Comparison of ENCODE assay signal across 8 cellular contexts in genomic region chr1:205811660-205812059, GRCh38. TPM values are rescaled to one million over a fixed set of nuclear protein-coding genes. Genes with fewer than 3 reads are reported as not detected.
DNase-seq lines count a peak whose midpoint lies in the region; ATAC-seq and TF ChIP-seq lines count a peak whose summit lies in the region.

No MANE protein-coding gene starts in this region.

- no peak for ATAC-seq in stimulated activated naive B cell treated with anti-CD40 and anti-IgM and Interleukin-4, amounts not matched to agents 10 μg/mL and 1 μg/mL and 100 μg/mL, for 72 hours (replicated peaks)
- no peak for ATAC-seq in GM21526 (IDR thresholded peaks at IDR 0.05; ENCODE audit: low FRiP score, unreplicated experiment)

- peak; percentile 25 for DNase-seq in DMS53 (lab: John Stamatoyannopoulos, UW)
- DNase-seq in DMS53 treated with DMSO at 0.1 percent for 48 hours (lab: John Stamatoyannopoulos, UW; ENCODE audit: unreplicated experiment): no peak
- no peak for DNase-seq in activated naive CD8-positive, alpha-beta T cell treated with anti-CD3 and anti-CD28 coated beads for 36 hours
- peak; percentile 45 for DNase-seq in hepatocyte (ENCODE audit: low spot score)
- no peak for DNase-seq in stimulated activated naive B cell treated with anti-CD40 and anti-IgM and Interleukin-4, amounts not matched to agents 10 μg/mL and 1 μg/mL and 100 μg/mL, for 72 hours
- no peak for DNase-seq in NCI-H748 (lab: John Stamatoyannopoulos, UW; ENCODE audit: unreplicated experiment)
- no peak for DNase-seq in T-helper 9 cell

- H4K20me1 ChIP-seq in hepatocyte (ENCODE audit: insufficient read depth, poor library complexity, severe bottlenecking): no peaks in the 10 kb centered on the region

- no peaks in the 10 kb centered on the region for H3K9me2 ChIP-seq in hepatocyte (replicated peaks; ENCODE audit: insufficient read depth)

- H3K27me3 Mint-ChIP-seq in activated naive CD8-positive, alpha-beta T cell treated with anti-CD3 and anti-CD28 coated beads for 36 hours: no peaks in the 10 kb centered on the region
- peaks cover 0 to 5% of the 10 kb centered on the region in 2 donors for H3K27me3 Mint-ChIP-seq in stimulated activated naive B cell treated with anti-CD40 and anti-IgM and Interleukin-4, amounts not matched to agents 10 μg/mL and 1 μg/mL and 100 μg/mL, for 72 hours

- H3K27ac ChIP-seq in hepatocyte: peak overlapping the region; percentile 81

- H3K27ac Mint-ChIP-seq in activated naive CD8-positive, alpha-beta T cell treated with anti-CD3 and anti-CD28 coated beads for 36 hours: peak overlapping the region; percentile 71
- no peak overlapping the region for H3K27ac Mint-ChIP-seq in stimulated activated naive B cell treated with anti-CD40 and anti-IgM and Interleukin-4, amounts not matched to agents 10 μg/mL and 1 μg/mL and 100 μg/mL, for 72 hours

- H3K27me3 ChIP-seq in hepatocyte: no peaks in the 10 kb centered on the region

- 37% methylated on average over 5 of the region's 5 CpGs for WGBS in hepatocyte (ENCODE audit: low lambda C conversion rate, missing lambda C conversion rate)

- TF ChIP-seq CTCF in hepatocyte (IDR thresholded peaks at IDR 0.05; ENCODE audit: poor library complexity): no peak

- H3K36me3 Mint-ChIP-seq in activated naive CD8-positive, alpha-beta T cell treated with anti-CD3 and anti-CD28 coated beads for 36 hours: peaks cover 24% of the 10 kb centered on the region
- peaks cover 31 to 36% of the 10 kb centered on the region in 2 donors for H3K36me3 Mint-ChIP-seq in stimulated activated naive B cell treated with anti-CD40 and anti-IgM and Interleukin-4, amounts not matched to agents 10 μg/mL and 1 μg/mL and 100 μg/mL, for 72 hours

- H3K79me2 ChIP-seq in hepatocyte: peaks cover 58% of the 10 kb centered on the region

- no peak overlapping the region for H2AFZ ChIP-seq in hepatocyte

- peak overlapping the region; percentile 88 for H3K4me3 Mint-ChIP-seq in activated naive CD8-positive, alpha-beta T cell treated with anti-CD3 and anti-CD28 coated beads for 36 hours
- peak overlapping the region; percentile 96 to 97 for H3K4me3 Mint-ChIP-seq in stimulated activated naive B cell treated with anti-CD40 and anti-IgM and Interleukin-4, amounts not matched to agents 10 μg/mL and 1 μg/mL and 100 μg/mL, for 72 hours

- H3K4me2 ChIP-seq in hepatocyte: peak overlapping the region; percentile 91

- H3K4me1 ChIP-seq in hepatocyte (ENCODE audit: insufficient read depth): peaks cover 14% of the 10 kb centered on the region

- no peaks in the 10 kb centered on the region for H3K36me3 ChIP-seq in hepatocyte (replicated peaks; ENCODE audit: insufficient read depth, low read depth)

- peaks cover 54% of the 10 kb centered on the region for H3K4me1 Mint-ChIP-seq in activated naive CD8-positive, alpha-beta T cell treated with anti-CD3 and anti-CD28 coated beads for 36 hours
- H3K4me1 Mint-ChIP-seq in stimulated activated naive B cell treated with anti-CD40 and anti-IgM and Interleukin-4, amounts not matched to agents 10 μg/mL and 1 μg/mL and 100 μg/mL, for 72 hours: peaks cover 40 to 70% of the 10 kb centered on the region in 2 donors

- no peaks in the 10 kb centered on the region for H3K9me3 Mint-ChIP-seq in activated naive CD8-positive, alpha-beta T cell treated with anti-CD3 and anti-CD28 coated beads for 36 hours
- no peaks in the 10 kb centered on the region for H3K9me3 Mint-ChIP-seq in stimulated activated naive B cell treated with anti-CD40 and anti-IgM and Interleukin-4, amounts not matched to agents 10 μg/mL and 1 μg/mL and 100 μg/mL, for 72 hours

- H3K4me3 ChIP-seq in hepatocyte: no peak overlapping the region

- no peaks in the 10 kb centered on the region for H3K9me3 ChIP-seq in hepatocyte (ENCODE audit: low read depth)

RNA-seq across cellular contexts. Expression of gene SLC41A1, which starts 1.3 kb away (rescaled TPM):
- total RNA-seq in activated naive CD8-positive, alpha-beta T cell treated with anti-CD3 and anti-CD28 coated beads for 36 hours: 10 to 100 TPM; 31.5 to 31.6 TPM
- 10.4 and 16.8 TPM in 2 replicates for total RNA-seq in hepatocyte
- polyA plus RNA-seq in hepatocyte: 13.8 and 15.3 TPM in 2 replicates

RNA-seq across cellular contexts. Expression of gene RAB29, which starts 36.4 kb away (rescaled TPM):
- total RNA-seq in activated naive CD8-positive, alpha-beta T cell treated with anti-CD3 and anti-CD28 coated beads for 36 hours: 10 to 100 TPM; 31.0 to 31.7 TPM
- total RNA-seq in hepatocyte: 45.4 and 47.5 TPM in 2 replicates
- polyA plus RNA-seq in hepatocyte: 33.3 and 33.8 TPM in 2 replicates

RNA-seq across cellular contexts. Expression of gene PM20D1, which starts 38.3 kb away (rescaled TPM):
- under 1 TPM; 0.20 to 0.25 TPM for total RNA-seq in activated naive CD8-positive, alpha-beta T cell treated with anti-CD3 and anti-CD28 coated beads for 36 hours
- not detected in 2 replicates for total RNA-seq in hepatocyte
- 0.07 and 0.08 TPM in 2 replicates for polyA plus RNA-seq in hepatocyte

Comparison
In these comparisons a context has a peak if more than half of its experiments do, and no peak if none do; other contexts are left out.
1. DNase-seq: peak in DMS53 (single experiment) and hepatocyte (single experiment); none in DMS53 treated with DMSO at 0.1 percent for 48 hours (single experiment), activated naive CD8-positive, alpha-beta T cell treated with anti-CD3 and anti-CD28 coated beads for 36 hours (single experiment), stimulated activated naive B cell treated with anti-CD40 and anti-IgM and Interleukin-4, amounts not matched to agents 10 μg/mL and 1 μg/mL and 100 μg/mL, for 72 hours (single experiment), NCI-H748 (single experiment) and T-helper 9 cell (single experiment).